ENCODE assay signal across 26 cellular contexts in genomic region chr6:145845557-145845956, GRCh38.
"Had no signal": no experiment of that assay in that cellular context is flagged by ENCODE, and none has a peak within 500 bp of the region (broad histone marks: within the 10 kb centered on the region; RNA-seq: fewer than 3 reads in every experiment).

No MANE protein-coding gene starts in this region.

- H3K27me3 ChIP-seq: brain microvascular endothelial cell, esophagus squamous epithelium, uterus had no signal

- H3K27ac ChIP-seq: brain microvascular endothelial cell, skin epidermis, uterus had no signal

- H3K27me3 Mint-ChIP-seq: activated CD8-positive, alpha-beta T cell treated with anti-CD3 and anti-CD28 coated beads for 36 hours; activated T-helper 17 cell treated with anti-CD3 and anti-CD28 coated beads, Interleukin-2, amount 50 U/mL, for 72 hours; dendritic cell treated with granulocyte-macrophage colony-stimulating factor and Interleukin-4, amounts not matched to agents 40 ng/mL and 50 ng/mL, for 4 days; memory B cell; stimulated activated memory B cell treated with anti-CD40 and anti-IgM and Interleukin-4, amounts not matched to agents 10 μg/mL and 1 μg/mL and 100 μg/mL, for 72 hours; stimulated activated naive CD8-positive, alpha-beta T cell treated with anti-CD3 and anti-CD28 coated beads, Interleukin-15, amount 100 ng/mL, for 72 hours; type B pancreatic cell had no signal

- H3K9me3 ChIP-seq: esophagus squamous epithelium, uterus had no signal

- DNase-seq: activated CD4-positive, alpha-beta T cell treated with anti-CD3 and anti-CD28 coated beads, Interleukin-2, amount 50 U/mL, for 1 hour; activated CD8-positive, alpha-beta T cell treated with anti-CD3 and anti-CD28 coated beads for 36 hours; activated gamma-delta T cell treated with Interleukin-2 at 50 U/mL for 16 hours; activated naive CD4-positive, alpha-beta T cell treated with anti-CD3 and anti-CD28 coated beads, Interleukin-2, amount 50 U/mL, for 16 hours; activated T-cell treated with anti-CD3 and anti-CD28 coated beads, Interleukin-2, amount 50 U/mL, for 4 hours; amniotic stem cell; esophagus squamous epithelium; foreskin melanocyte; glutamatergic neuron; left colon; nucleus accumbens; right cardiac atrium; stimulated activated CD4-positive, alpha-beta T cell treated with anti-CD3 and anti-CD28 coated beads, Interleukin-4, amount 100 ng/mL, for 24 hours; stimulated activated naive CD8-positive, alpha-beta T cell treated with anti-CD3 and anti-CD28 coated beads, Interleukin-15, amount 100 ng/mL, for 72 hours; substantia nigra; T-helper 2 cell; uterus had no signal

- H3K4me1 Mint-ChIP-seq: activated T-helper 17 cell treated with anti-CD3 and anti-CD28 coated beads, Interleukin-2, amount 50 U/mL, for 72 hours; memory B cell; neural crest cell; stimulated activated memory B cell treated with anti-CD40 and anti-IgM and Interleukin-4, amounts not matched to agents 10 μg/mL and 1 μg/mL and 100 μg/mL, for 72 hours; stimulated activated naive CD8-positive, alpha-beta T cell treated with anti-CD3 and anti-CD28 coated beads, Interleukin-15, amount 100 ng/mL, for 72 hours had no signal

- H3K9me3 Mint-ChIP-seq: activated CD8-positive, alpha-beta T cell treated with anti-CD3 and anti-CD28 coated beads for 36 hours; activated T-cell treated with anti-CD3 and anti-CD28 coated beads, Interleukin-2, amount 50 U/mL, for 4 hours; activated T-helper 17 cell treated with anti-CD3 and anti-CD28 coated beads, Interleukin-2, amount 50 U/mL, for 72 hours; dendritic cell treated with granulocyte-macrophage colony-stimulating factor and Interleukin-4, amounts not matched to agents 40 ng/mL and 50 ng/mL, for 4 days; memory B cell; neural crest cell; stimulated activated memory B cell treated with anti-CD40 and anti-IgM and Interleukin-4, amounts not matched to agents 10 μg/mL and 1 μg/mL and 100 μg/mL, for 72 hours; stimulated activated naive CD8-positive, alpha-beta T cell treated with anti-CD3 and anti-CD28 coated beads, Interleukin-15, amount 100 ng/mL, for 72 hours; WTC11 had no signal

- ATAC-seq: activated CD8-positive, alpha-beta T cell treated with anti-CD3 and anti-CD28 coated beads for 36 hours; activated T-cell treated with anti-CD3 and anti-CD28 coated beads, Interleukin-2, amount 50 U/mL, for 4 hours; activated T-helper 17 cell treated with anti-CD3 and anti-CD28 coated beads, Interleukin-2, amount 50 U/mL, for 72 hours; left colon; right cardiac atrium; stimulated activated memory B cell treated with anti-CD40 and anti-IgM and Interleukin-4, amounts not matched to agents 10 μg/mL and 1 μg/mL and 100 μg/mL, for 72 hours; stimulated activated naive CD8-positive, alpha-beta T cell treated with anti-CD3 and anti-CD28 coated beads, Interleukin-15, amount 100 ng/mL, for 72 hours; WTC11 had no signal

- H3K36me3 ChIP-seq: brain microvascular endothelial cell, esophagus squamous epithelium, uterus had no signal

- H3K4me1 ChIP-seq: uterus had no signal

- H3K36me3 Mint-ChIP-seq: type B pancreatic cell, WTC11 had no signal

- H3K4me3 ChIP-seq: esophagus squamous epithelium, skin epidermis, uterus had no signal

- H3K27ac Mint-ChIP-seq: activated CD8-positive, alpha-beta T cell treated with anti-CD3 and anti-CD28 coated beads for 36 hours; activated T-helper 17 cell treated with anti-CD3 and anti-CD28 coated beads, Interleukin-2, amount 50 U/mL, for 72 hours; dendritic cell treated with granulocyte-macrophage colony-stimulating factor and Interleukin-4, amounts not matched to agents 40 ng/mL and 50 ng/mL, for 4 days; memory B cell; stimulated activated memory B cell treated with anti-CD40 and anti-IgM and Interleukin-4, amounts not matched to agents 10 μg/mL and 1 μg/mL and 100 μg/mL, for 72 hours; stimulated activated naive CD8-positive, alpha-beta T cell treated with anti-CD3 and anti-CD28 coated beads, Interleukin-15, amount 100 ng/mL, for 72 hours; type B pancreatic cell; WTC11 had no signal

- H3K4me3 Mint-ChIP-seq: activated CD8-positive, alpha-beta T cell treated with anti-CD3 and anti-CD28 coated beads for 36 hours; activated T-cell treated with anti-CD3 and anti-CD28 coated beads, Interleukin-2, amount 50 U/mL, for 4 hours; activated T-helper 17 cell treated with anti-CD3 and anti-CD28 coated beads, Interleukin-2, amount 50 U/mL, for 72 hours; dendritic cell treated with granulocyte-macrophage colony-stimulating factor and Interleukin-4, amounts not matched to agents 40 ng/mL and 50 ng/mL, for 4 days; memory B cell; neural crest cell; stimulated activated memory B cell treated with anti-CD40 and anti-IgM and Interleukin-4, amounts not matched to agents 10 μg/mL and 1 μg/mL and 100 μg/mL, for 72 hours; stimulated activated naive CD8-positive, alpha-beta T cell treated with anti-CD3 and anti-CD28 coated beads, Interleukin-15, amount 100 ng/mL, for 72 hours; type B pancreatic cell; WTC11 had no signal
